In genomic region chr14:67268456-67269115, GRCh38 we compare ENCODE assay signal across 13 cellular contexts. TPM values are rescaled to one million over a fixed set of nuclear protein-coding genes. Genes with fewer than 3 reads are reported as not detected.
DNase-seq lines count a peak whose midpoint lies in the region; ATAC-seq, FAIRE-seq and TF ChIP-seq lines count a peak whose summit lies in the region.
"Had no signal": no experiment of that assay in that cellular context is flagged by ENCODE, and none has a peak within 500 bp of the region (broad histone marks: within the 10 kb centered on the region; RNA-seq: fewer than 3 reads in every experiment).

No MANE protein-coding gene starts in this region.

- H3K79me1 ChIP-seq in H1 (ENCODE audit: low read depth, low read length): no peaks in the 10 kb centered on the region

- H2BK20ac ChIP-seq in H1 (ENCODE audit: low read length): no peak overlapping the region

- H3K4me1 ChIP-seq in H1 (replicated peaks in 1 of 4; ENCODE audit: control insufficient read depth in 3 of 4, insufficient read depth in 4 of 4, low read length in 3 of 4): peaks cover 5 to 14% (median 8%) of the 10 kb centered on the region in 4 experiments; a peak in 6 of 7 replicates
- H3K4me1 ChIP-seq in subcutaneous abdominal adipose tissue (ENCODE audit: control insufficient read depth in 5 of 5, insufficient read depth in 5 of 5, low read length in 5 of 5): peaks cover 0 to 41% (median 36%) of the 10 kb centered on the region in 5 donors

- peak overlapping the region; percentile 6 for H3K4me3 ChIP-seq in MG63
- H3K4me3 ChIP-seq in H1 (ENCODE audit: extremely low read depth in 1 of 4, insufficient read depth in 2 of 4, low read depth in 3 of 4, low read length in 4 of 4): peak overlapping the region; percentile 11 to 56 (median 21); a peak in 7 of 8 replicates
- H3K4me3 ChIP-seq in subcutaneous abdominal adipose tissue (ENCODE audit: low read depth in 1 of 5, low read length in 5 of 5): peak overlapping the region in 4 of 5 donors; percentile 10 to 64 (median 21)

- H3K9me3 ChIP-seq in MG63 (no peaks in the 10 kb centered on the region), H1 (ENCODE audit: insufficient read depth in 2 of 2, low read depth in 1 of 2, low read length in 1 of 2) (no peaks in the 10 kb centered on the region), subcutaneous abdominal adipose tissue (ENCODE audit: control insufficient read depth in 5 of 5, low read length in 5 of 5) (no peaks in the 10 kb centered on the region)

- no peak overlapping the region for H3K56ac ChIP-seq in H1 (replicated peaks; ENCODE audit: insufficient read length, low read depth, low read length)

- H3K14ac ChIP-seq in H1 (ENCODE audit: insufficient read length): no peak overlapping the region

- CTCF ChIA-PET in H1 (lab: Charles Lee; ENCODE audit: partially characterized antibody): interaction anchor here (1.2 to 4.2 kb wide), 2 partner anchors 17 to 26 kb away, joined by 4 to 19 read pairs; no protein-coding TSS in a partner anchor
- CTCF ChIA-PET in GM10248 (lab: Yijun Ruan, JAX): interaction anchor here (1.7 kb wide), 1 partner anchor 17 kb away, joined by 7 read pairs; no protein-coding TSS in a partner anchor

- no peak overlapping the region for H4K91ac ChIP-seq in H1 (replicated peaks; ENCODE audit: insufficient read length, low read length)

- 0 out of 3 replicates have a peak, but pooled peaks of 1 of the 2 experiments have one; percentile 29 for TF ChIP-seq POLR2A in H1 (IDR thresholded peaks at IDR 0.05; ENCODE audit: control extremely low read depth in 1 of 2, low read depth in 2 of 2, low read length in 2 of 2)

- H4K8ac ChIP-seq in H1 (ENCODE audit: extremely low read depth, insufficient read depth, low read length): no peak overlapping the region

- H3K36me3 ChIP-seq in MG63 (peaks cover 2% of the 10 kb centered on the region), H1 (ENCODE audit: control insufficient read depth in 2 of 4, insufficient read depth in 4 of 4, low read length in 3 of 4) (no peaks in the 10 kb centered on the region), subcutaneous abdominal adipose tissue (ENCODE audit: control insufficient read depth in 5 of 5, insufficient read depth in 5 of 5, low read length in 5 of 5) (peaks cover 0 to 3% (median 0%) of the 10 kb centered on the region in 5 donors)

- no peak overlapping the region for H3K4ac ChIP-seq in H1 (replicated peaks; ENCODE audit: insufficient read length, low read depth, low read length)

- DNase-seq in MG63 (no peak), H1 (ENCODE audit: low read depth in 1 of 2, low spot score in 2 of 2) (peak; percentile 57 to 79), kidney tubule cell (ENCODE audit: low spot score) (peak; percentile 31), GM10248 (ENCODE audit: extremely low spot score) (no peak)
- DNase-seq: activated CD8-positive, alpha-beta memory T cell treated with anti-CD3 and anti-CD28 coated beads for 24 hours; DMS79; kidney glomerular epithelial cell; NCI-H1092 had no signal

- H4K20me1 ChIP-seq in H1 (replicated peaks in 1 of 2; ENCODE audit: control insufficient read depth in 1 of 2, insufficient read depth in 2 of 2, low read length in 2 of 2): peaks cover 2 to 3% of the 10 kb centered on the region in 2 experiments

- peak; percentile 98 for FAIRE-seq in H1 (lab: Jason Lieb, UNC)
- FAIRE-seq: bronchial epithelial cell had no signal

- peaks cover 0 to 61% of the 10 kb centered on the region in 2 experiments; a peak in 3 of 4 replicates for H3K79me2 ChIP-seq in H1 (ENCODE audit: control insufficient read depth in 1 of 2, insufficient read depth in 2 of 2, low read length in 2 of 2)

- ATAC-seq in HG02678 (IDR thresholded peaks at IDR 0.05; ENCODE audit: unreplicated experiment): no peak
- ATAC-seq in HG02973 (IDR thresholded peaks at IDR 0.05; ENCODE audit: unreplicated experiment): no peak
- no peak for ATAC-seq in GM19328 (IDR thresholded peaks at IDR 0.05; ENCODE audit: unreplicated experiment)

- H3K27ac ChIP-seq in H1 (ENCODE audit: low read depth, low read length) (peak overlapping the region; percentile 69), subcutaneous abdominal adipose tissue (ENCODE audit: low read depth, low read length) (peak overlapping the region; percentile 71)

- no peak overlapping the region; the same call in 1 of the 2 replicates for H2BK15ac ChIP-seq in H1 (ENCODE audit: low read length)

- no peak for TF ChIP-seq RAD21 in H1 (IDR thresholded peaks at IDR 0.05 in 1 of 2, conservative IDR thresholded peaks at IDR 0.05 in 1 of 2; ENCODE audit: low read depth in 2 of 2, low read length in 2 of 2)

- H3K27me3 ChIP-seq in MG63: no peaks in the 10 kb centered on the region
- no peaks in the 10 kb centered on the region for H3K27me3 ChIP-seq in H1 (replicated peaks in 1 of 4; ENCODE audit: control insufficient read depth in 3 of 4, extremely low read depth in 1 of 4, insufficient read depth in 3 of 4, low read length in 3 of 4)
- H3K27me3 ChIP-seq in subcutaneous abdominal adipose tissue (ENCODE audit: control insufficient read depth in 5 of 5, insufficient read depth in 4 of 5, low read length in 5 of 5): no peaks in the 10 kb centered on the region

- H3K23ac ChIP-seq in H1 (ENCODE audit: insufficient read length): no peak overlapping the region

- POLR2A ChIA-PET in H1 (lab: Charles Lee; ENCODE audit: partially characterized antibody): interaction anchor here (1.0 kb wide), 1 partner anchor 17 kb away, joined by 3 read pairs; no protein-coding TSS in a partner anchor
- POLR2A ChIA-PET in GM10248 (lab: Yijun Ruan, JAX): no interaction called here

- peak overlapping the region; percentile 78 for H2BK120ac ChIP-seq in H1 (replicated peaks; ENCODE audit: low read depth, low read length)

- peak overlapping the region; percentile 29; the same call in 1 of the 2 replicates for H2BK5ac ChIP-seq in H1 (ENCODE audit: low read depth, low read length)

- H2AFZ ChIP-seq in H1 (ENCODE audit: low read length): no peak overlapping the region

- TF ChIP-seq EP300 in H1 (IDR thresholded peaks at IDR 0.05; ENCODE audit: borderline replicate concordance in 1 of 2, low read depth in 2 of 2, low read length in 2 of 2): no peak

- no peak overlapping the region for H3K18ac ChIP-seq in H1 (ENCODE audit: extremely low read depth, low read length)

- TF ChIP-seq CTCF in H1 (IDR thresholded peaks at IDR 0.05; ENCODE audit: control extremely low read depth in 1 of 3, insufficient read depth in 1 of 3, low read depth in 1 of 3, low read length in 3 of 3) (no peak), GM10248 (IDR thresholded peaks at IDR 0.05; ENCODE audit: control extremely low read depth, extremely low read depth, low read depth, missing control alignments) (no peak)

- WGBS in H1 (ENCODE audit: extremely low coverage in 1 of 2, insufficient coverage in 1 of 2, insufficient read length in 1 of 2, insufficient replicate concordance in 2 of 2, low coverage in 1 of 2, low lambda C conversion rate in 2 of 2, missing lambda C conversion rate in 1 of 2), 2 experiments: 5% methylated on average over 10 of the region's 10 CpGs; no CpG with 5 or more reads in 1 of the 2 experiments

- no peaks in the 10 kb centered on the region for H3K23me2 ChIP-seq in H1 (ENCODE audit: low read depth, low read length)

- H3K4me2 ChIP-seq in H1 (ENCODE audit: insufficient read depth in 1 of 2, low read depth in 2 of 2, low read length in 2 of 2): peak overlapping the region; percentile 54 to 68

- H3K9ac ChIP-seq in H1 (replicated peaks in 1 of 4; ENCODE audit: extremely low read depth in 1 of 4, low read depth in 3 of 4, low read length in 3 of 4) (peak overlapping the region in 2 of 4 experiments; percentile 33 to 34; a peak in 3 of 7 replicates), subcutaneous abdominal adipose tissue (ENCODE audit: low read length in 5 of 5) (peak overlapping the region in 2 of 5 donors; percentile 47 to 87)

- H2BK12ac ChIP-seq in H1 (ENCODE audit: low read depth, low read length): no peak overlapping the region; the same call in 1 of the 2 replicates

- H4K5ac ChIP-seq in H1 (ENCODE audit: insufficient read length, low read depth, low read length): peak overlapping the region; percentile 1

- no peak overlapping the region for H2AK5ac ChIP-seq in H1 (ENCODE audit: low read depth, low read length)

RNA-seq across cellular contexts. Expression of gene PALS1, which starts 27.4 kb away (rescaled TPM):
- total RNA-seq in MG63 (2014; rRNA removed; shearing (Covaris generic); ENCODE audit: low replicate concordance): 8.5 and 16.3 TPM in 2 replicates
- 19.0 and 25.1 TPM in 2 replicates for total RNA-seq in H1 (2021; fragmentation: NEBNext Ultra II Directional; extraction: Animal tissue kit (Norgen Biotek cat#: 25700))
- polyA plus RNA-seq in H1 (2011; rRNA removed): 4.2 and 6.7 TPM in 2 replicates
- polyA plus RNA-seq in H1 (2011; cell fraction: cytosol; rRNA removed): 7.4 TPM
- polyA plus RNA-seq in H1 (2011; cell fraction: nucleus; rRNA removed): 3.3 TPM
- polyA plus RNA-seq in H1 (2012, experiment 1 of 2): 7.2 to 14.8 TPM (median 9.4 TPM) in 4 replicates
- polyA plus RNA-seq in H1 (2012, experiment 2 of 2): 1.2 TPM
- 10.9 TPM for polyA plus RNA-seq in H1 (2013, experiment 1 of 2)
- 11.8 TPM for polyA plus RNA-seq in H1 (2013, experiment 2 of 2)
- polyA minus RNA-seq in H1 (2011; rRNA and poly(A)+ RNA removed): 11.8 and 17.3 TPM in 2 replicates
- polyA minus RNA-seq in H1 (2011; cell fraction: cytosol; rRNA and poly(A)+ RNA removed): 10.2 TPM
- polyA minus RNA-seq in H1 (2011; cell fraction: nucleus; rRNA and poly(A)+ RNA removed): 28.2 TPM

Comparison
In these comparisons a context has a peak if more than half of its experiments do, and no peak if none do; other contexts are left out.
1. DNase-seq: peak in H1 (2 of 2) and kidney tubule cell (single experiment); none in MG63 (single experiment) and GM10248 (single experiment).
2. Peak in every context shown above with its lines, with median percentiles within 50 percentile points of each other: H3K4me3 ChIP-seq.